Comparison of ENCODE assay signal across 13 cellular contexts in the genomic region with DNA sequence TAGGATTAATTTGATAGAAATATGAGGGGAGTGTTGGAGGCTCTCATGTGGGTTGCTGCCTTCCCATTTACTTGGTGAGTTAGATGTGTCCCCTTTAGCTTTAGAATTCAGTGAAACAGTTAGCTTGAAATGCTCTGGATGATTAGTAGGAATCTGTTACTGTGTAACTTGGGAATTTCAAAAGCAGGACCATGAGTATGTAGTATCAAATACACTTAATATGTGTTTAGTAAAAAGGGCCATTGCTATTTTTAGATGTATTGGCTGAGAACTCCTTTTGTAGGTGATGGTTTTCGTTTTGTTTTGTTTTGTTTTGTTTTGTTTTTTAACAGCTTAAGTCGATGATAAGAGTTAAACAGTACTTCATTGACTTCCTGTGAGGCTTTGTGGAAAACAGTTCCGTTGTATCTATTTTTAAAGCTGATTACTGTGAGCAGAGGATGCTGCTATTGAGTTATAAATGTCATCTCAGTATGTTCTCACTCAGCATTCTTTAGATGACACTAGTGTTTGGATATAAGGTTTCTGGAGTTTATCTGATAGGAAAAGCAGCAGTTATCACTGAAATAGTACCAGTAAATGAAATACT. TPM values are rescaled to one million over a fixed set of nuclear protein-coding genes. Genes with fewer than 3 reads are reported as not detected.
DNase-seq lines count a peak whose midpoint lies in the region; TF ChIP-seq lines count a peak whose summit lies in the region.
"Had no signal": no experiment of that assay in that cellular context is flagged by ENCODE, and none has a peak within 500 bp of the region (broad histone marks: within the 10 kb centered on the region; RNA-seq: fewer than 3 reads in every experiment).

No MANE protein-coding gene starts in this region.

- TF ChIP-seq CTCF in esophagus muscularis mucosa (IDR thresholded peaks at IDR 0.05) = no peak
- TF ChIP-seq CTCF in neutrophil (IDR thresholded peaks at IDR 0.05) = no peak

- H3K4me1 ChIP-seq in esophagus muscularis mucosa (peaks cover 15 to 28% (median 24%) of the 10 kb centered on the region in 4 donors), neutrophil (ENCODE audit: control insufficient read depth in 1 of 2, insufficient read depth in 1 of 2, low read depth in 1 of 2, low read length in 1 of 2) (peaks cover 37 to 63% of the 10 kb centered on the region in 2 experiments)

- H3K27me3 ChIP-seq in esophagus muscularis mucosa (no peaks in the 10 kb centered on the region), neutrophil (no peaks in the 10 kb centered on the region)
- H3K27me3 ChIP-seq: body of pancreas had no signal

- intact Hi-C loops in esophagus muscularis mucosa (cut with DNase I) = no loop called here

- H3K27ac ChIP-seq in esophagus muscularis mucosa (replicated peaks in 1 of 4) (peak overlapping the region; percentile 4 to 37 (median 29)), neutrophil (peak overlapping the region; percentile 46)
- H3K27ac ChIP-seq: body of pancreas had no signal

- 10% methylated on average over 3 of the region's 3 CpGs for WGBS in esophagus muscularis mucosa

- H3K4me3 ChIP-seq in esophagus muscularis mucosa (no peak overlapping the region), neutrophil (ENCODE audit: low read depth in 1 of 2, low read length in 1 of 2) (no peak overlapping the region)
- H3K4me3 ChIP-seq: body of pancreas had no signal

- DNase-seq in EH (ENCODE audit: low read depth) = peak; percentile 44
- DNase-seq in MV-4-11 (lab: John Stamatoyannopoulos, UW) = peak; percentile 27
- DNase-seq in esophagus muscularis mucosa (ENCODE audit: extremely low spot score) = no peak
- no peak for DNase-seq in activated CD4-positive, CD25-positive, alpha-beta regulatory T cell treated with anti-CD3 and anti-CD28 coated beads, Interleukin-2, amount 50 U/mL, for 72 hours
- no peak for DNase-seq in NCI-H187 treated with DMSO at 0.1 percent for 48 hours (lab: John Stamatoyannopoulos, UW)
- no peak for DNase-seq in NCI-H446 treated with DMSO at 0.1 percent for 48 hours (lab: John Stamatoyannopoulos, UW)
- DNase-seq in NCI-H2227 (lab: John Stamatoyannopoulos, UW; ENCODE audit: unreplicated experiment) = no peak
- DNase-seq: activated CD4-positive, alpha-beta T cell treated with anti-CD3 and anti-CD28 coated beads, Interleukin-2, amount 50 U/mL, for 4 hours; body of pancreas; DMS53; KG1; nucleus accumbens had no signal

- H3K36me3 ChIP-seq in esophagus muscularis mucosa = no peaks in the 10 kb centered on the region
- H3K36me3 ChIP-seq in neutrophil = peaks cover 4% of the 10 kb centered on the region

- H3K9me3 ChIP-seq in esophagus muscularis mucosa = no peaks in the 10 kb centered on the region
- H3K9me3 ChIP-seq in neutrophil = no peaks in the 10 kb centered on the region
- H3K9me3 ChIP-seq: body of pancreas had no signal

- TF ChIP-seq POLR2A in esophagus muscularis mucosa (IDR thresholded peaks at IDR 0.05; ENCODE audit: low read depth) = no peak

- TF ChIP-seq EP300 in esophagus muscularis mucosa (IDR thresholded peaks at IDR 0.05) = no peak

RNA-seq across cellular contexts. Expression of a gene that starts 53.5 kb away (rescaled TPM):
- total RNA-seq in esophagus muscularis mucosa = 1,000 to 10,000 TPM in 1 of 4 donors, 100 to 1,000 TPM in 3; 607 to 1,312 (median 805) TPM

RNA-seq across cellular contexts. Expression of a gene that starts 57.3 kb away (rescaled TPM):
- 10 to 100 TPM; 20.7 to 27.7 (median 24.1) TPM for total RNA-seq in esophagus muscularis mucosa

Comparison
In these comparisons a context has a peak if more than half of its experiments do, and no peak if none do; other contexts are left out.
1. DNase-seq: peak in EH (single experiment) and MV-4-11 (single experiment); none in esophagus muscularis mucosa (single experiment), activated CD4-positive, CD25-positive, alpha-beta regulatory T cell treated with anti-CD3 and anti-CD28 coated beads, Interleukin-2, amount 50 U/mL, for 72 hours (single experiment), NCI-H187 treated with DMSO at 0.1 percent for 48 hours (single experiment), NCI-H446 treated with DMSO at 0.1 percent for 48 hours (single experiment) and NCI-H2227 (single experiment).